In genomic region chr3:128318275-128318920, GRCh38 we compare ENCODE assay signal across 17 cellular contexts.
A peak's percentile ranks its signal among the peaks of the same experiment; 100 is the strongest.
DNase-seq lines count a peak whose midpoint lies in the region; ATAC-seq and TF ChIP-seq lines count a peak whose summit lies in the region.
"Had no signal": no experiment of that assay in that cellular context is flagged by ENCODE, and none has a peak within 500 bp of the region (broad histone marks: within the 10 kb centered on the region; RNA-seq: fewer than 3 reads in every experiment).

No MANE protein-coding gene starts in this region.

- H3K4me3 Mint-ChIP-seq in CD4-positive, CD25-positive, alpha-beta regulatory T cell: peak overlapping the region in 1 of 4 donors; percentile 43
- no peak overlapping the region for H3K4me3 Mint-ChIP-seq in WTC11
- no peak overlapping the region for H3K4me3 Mint-ChIP-seq in neural crest cell
- no peak overlapping the region for H3K4me3 Mint-ChIP-seq in MCF 10A (ENCODE audit: unreplicated experiment)
- H3K4me3 Mint-ChIP-seq: activated CD4-positive, alpha-beta memory T cell treated with anti-CD3 and anti-CD28 coated beads, Interleukin-2, amount 10 ng/mL, durations not matched to agents 7 days and 5 days; B cell; IgD-negative memory B cell had no signal

- H3K27me3 ChIP-seq in BE2C (no peaks in the 10 kb centered on the region), esophagus squamous epithelium (no peaks in the 10 kb centered on the region)
- H3K27me3 ChIP-seq in CD4-positive, CD25-positive, alpha-beta regulatory T cell (ENCODE audit: control insufficient read depth, insufficient read depth, low read length): no peaks in the 10 kb centered on the region
- H3K27me3 ChIP-seq: Peyer's patch had no signal

- peaks cover 11% of the 10 kb centered on the region for H3K36me3 Mint-ChIP-seq in CD4-positive, CD25-positive, alpha-beta regulatory T cell
- H3K36me3 Mint-ChIP-seq in WTC11 (no peaks in the 10 kb centered on the region), neural crest cell (ENCODE audit: low read depth) (no peaks in the 10 kb centered on the region), MCF 10A (ENCODE audit: insufficient read depth, unreplicated experiment) (peaks cover 5% of the 10 kb centered on the region)

- no peak for TF ChIP-seq POLR2A in esophagus squamous epithelium (IDR thresholded peaks at IDR 0.05)

- intact Hi-C loops in MCF 10A (cut with micrococcal nuclease) (no loop called here), esophagus squamous epithelium (cut with DNase I) (no loop called here)

- in situ Hi-C loops in G401 (cut with HindIII; ENCODE audit: low sequenced_read_pairs): no loop called here

- no peaks in the 10 kb centered on the region for H3K9me3 ChIP-seq in BE2C
- no peaks in the 10 kb centered on the region for H3K9me3 ChIP-seq in CD4-positive, CD25-positive, alpha-beta regulatory T cell (ENCODE audit: control insufficient read depth in 2 of 2, low read length in 2 of 2)
- H3K9me3 ChIP-seq in esophagus squamous epithelium: no peaks in the 10 kb centered on the region
- H3K9me3 ChIP-seq: HAP-1, Peyer's patch had no signal

- peak overlapping the region; percentile 76 to 85 (median 81) for H3K27ac Mint-ChIP-seq in CD4-positive, CD25-positive, alpha-beta regulatory T cell
- H3K27ac Mint-ChIP-seq in WTC11: 0 out of 2 replicates have a peak overlapping the region, but pooled peaks have one; percentile 13
- peak overlapping the region; percentile 35 for H3K27ac Mint-ChIP-seq in neural crest cell (ENCODE audit: unreplicated experiment)
- no peak overlapping the region for H3K27ac Mint-ChIP-seq in MCF 10A (ENCODE audit: low read depth, unreplicated experiment)
- H3K27ac Mint-ChIP-seq: activated CD4-positive, alpha-beta memory T cell treated with anti-CD3 and anti-CD28 coated beads, Interleukin-2, amount 10 ng/mL, durations not matched to agents 7 days and 5 days; B cell; IgD-negative memory B cell had no signal

- no peaks in the 10 kb centered on the region for H3K27me3 Mint-ChIP-seq in CD4-positive, CD25-positive, alpha-beta regulatory T cell
- no peaks in the 10 kb centered on the region for H3K27me3 Mint-ChIP-seq in WTC11 (ENCODE audit: low read depth)
- H3K27me3 Mint-ChIP-seq in neural crest cell (ENCODE audit: low read depth): no peaks in the 10 kb centered on the region
- H3K27me3 Mint-ChIP-seq in MCF 10A (ENCODE audit: insufficient read depth, unreplicated experiment): no peaks in the 10 kb centered on the region
- H3K27me3 Mint-ChIP-seq: activated CD4-positive, alpha-beta memory T cell treated with anti-CD3 and anti-CD28 coated beads, Interleukin-2, amount 10 ng/mL, durations not matched to agents 7 days and 5 days; B cell; IgD-negative memory B cell had no signal

- H3K9me3 Mint-ChIP-seq in CD4-positive, CD25-positive, alpha-beta regulatory T cell: no peaks in the 10 kb centered on the region
- H3K9me3 Mint-ChIP-seq in WTC11 (no peaks in the 10 kb centered on the region), neural crest cell (no peaks in the 10 kb centered on the region), MCF 10A (ENCODE audit: unreplicated experiment) (no peaks in the 10 kb centered on the region)
- H3K9me3 Mint-ChIP-seq: activated CD4-positive, alpha-beta memory T cell treated with anti-CD3 and anti-CD28 coated beads, Interleukin-2, amount 10 ng/mL, durations not matched to agents 7 days and 5 days; IgD-negative memory B cell had no signal

- TF ChIP-seq CTCF in BE2C (IDR thresholded peaks at IDR 0.05; ENCODE audit: low read depth, low read length) (no peak), WTC11 (IDR thresholded peaks at IDR 0.05) (no peak), neural crest cell (conservative IDR thresholded peaks at IDR 0.05) (no peak), MCF 10A (IDR thresholded peaks at IDR 0.05; ENCODE audit: unreplicated experiment) (no peak), esophagus squamous epithelium (IDR thresholded peaks at IDR 0.05) (no peak)

- H3K4me1 ChIP-seq in BE2C (peaks cover 49% of the 10 kb centered on the region), esophagus squamous epithelium (no peaks in the 10 kb centered on the region)
- peaks cover 44% of the 10 kb centered on the region for H3K4me1 ChIP-seq in CD4-positive, CD25-positive, alpha-beta regulatory T cell (ENCODE audit: control insufficient read depth, insufficient read depth, low read length, poor library complexity, severe bottlenecking)
- H3K4me1 ChIP-seq: HAP-1 had no signal

- H3K27ac ChIP-seq in CD4-positive, CD25-positive, alpha-beta regulatory T cell (ENCODE audit: insufficient read depth, low read length, poor library complexity, severe bottlenecking): no peak overlapping the region
- no peak overlapping the region for H3K27ac ChIP-seq in esophagus squamous epithelium
- H3K27ac ChIP-seq: Peyer's patch had no signal

- CTCF ChIA-PET in WTC11 (lab: Charles Lee) (interaction anchor here (0.8 to 2.1 kb wide), 3 partner anchors 91 to 179 kb away, joined by 3 to 6 read pairs (median 3); no protein-coding TSS in a partner anchor), MCF 10A (lab: Yijun Ruan, JAX) (no interaction called here)

- H3K36me3 ChIP-seq in BE2C: no peaks in the 10 kb centered on the region
- H3K36me3 ChIP-seq in CD4-positive, CD25-positive, alpha-beta regulatory T cell (ENCODE audit: control insufficient read depth, insufficient read depth, low read length): peaks cover 5% of the 10 kb centered on the region
- peaks cover 0 to 25% (median 8%) of the 10 kb centered on the region in 3 donors for H3K36me3 ChIP-seq in esophagus squamous epithelium
- H3K36me3 ChIP-seq: HAP-1 had no signal

- ATAC-seq in CD4-positive, CD25-positive, alpha-beta regulatory T cell (ENCODE audit: low read depth in 2 of 2): no peak
- ATAC-seq in WTC11: no peak

- POLR2A ChIA-PET in WTC11 (lab: Charles Lee): no interaction called here
- POLR2A ChIA-PET in MCF 10A (lab: Yijun Ruan, JAX): no interaction called here

- WGBS in esophagus squamous epithelium, 2 donors: 93 to 100% methylated on average over 3 to 6 of the region's 11 CpGs

- no TSS peak for BruUV-seq in MCF 10A (replicated peaks; lab: Mats Ljungman, UMichigan)

- H3K4me3 ChIP-seq in BE2C (ENCODE audit: low read depth, low read length): no peak overlapping the region
- no peak overlapping the region for H3K4me3 ChIP-seq in CD4-positive, CD25-positive, alpha-beta regulatory T cell (ENCODE audit: low read depth, low read length)
- no peak overlapping the region for H3K4me3 ChIP-seq in esophagus squamous epithelium
- H3K4me3 ChIP-seq: HAP-1, Peyer's patch, skin epidermis had no signal

- peaks cover 0 to 69% (median 30%) of the 10 kb centered on the region in 4 donors for H3K4me1 Mint-ChIP-seq in CD4-positive, CD25-positive, alpha-beta regulatory T cell
- H3K4me1 Mint-ChIP-seq in WTC11: no peaks in the 10 kb centered on the region
- peaks cover 24% of the 10 kb centered on the region for H3K4me1 Mint-ChIP-seq in neural crest cell
- H3K4me1 Mint-ChIP-seq in MCF 10A (ENCODE audit: insufficient read depth, unreplicated experiment): no peaks in the 10 kb centered on the region
- H3K4me1 Mint-ChIP-seq: B cell, IgD-negative memory B cell had no signal

- DNase-seq in BE2C (peak; percentile 46), WTC11 (ENCODE audit: low spot score) (no peak), neural crest cell (ENCODE audit: low read depth, low spot score) (no peak), MCF 10A (ENCODE audit: unreplicated experiment) (no peak), esophagus squamous epithelium (lab: John Stamatoyannopoulos, UW) (no peak), G401 (ENCODE audit: low spot score) (no peak)
- no peak for DNase-seq in CD4-positive, CD25-positive, alpha-beta regulatory T cell
- DNase-seq: activated CD4-positive, alpha-beta memory T cell treated with anti-CD3 and anti-CD28 coated beads, Interleukin-2, amount 10 ng/mL, durations not matched to agents 7 days and 5 days; DMS79 treated with DMSO at 0.1 percent for 48 hours; NCI-H2081 treated with DMSO at 0.1 percent for 48 hours; NCI-H82; stimulated activated CD4-positive, alpha-beta T cell treated with anti-CD3 and anti-CD28 coated beads, Interleukin-4, amount 100 ng/mL, for 24 hours had no signal

TF ChIP-seq in WTC11, 78 proteins besides CTCF, POLR2A, EP300 and RAD21 (continues in another document):
- TF ChIP-seq FOXP4 (CRISPR knock-in tag; IDR thresholded peaks at IDR 0.05) (no peak), CDX4 (CRISPR knock-in tag; IDR thresholded peaks at IDR 0.05; ENCODE audit: borderline replicate concordance) (no peak), ZNF396 (CRISPR knock-in tag; IDR thresholded peaks at IDR 0.05; ENCODE audit: borderline replicate concordance) (no peak), ZBTB43 (CRISPR knock-in tag; IDR thresholded peaks at IDR 0.05) (no peak), SMAD3 (CRISPR knock-in tag; IDR thresholded peaks at IDR 0.05; ENCODE audit: borderline replicate concordance) (no peak)
